Comparison of ENCODE assay signal across 21 cellular contexts in the genomic region with DNA sequence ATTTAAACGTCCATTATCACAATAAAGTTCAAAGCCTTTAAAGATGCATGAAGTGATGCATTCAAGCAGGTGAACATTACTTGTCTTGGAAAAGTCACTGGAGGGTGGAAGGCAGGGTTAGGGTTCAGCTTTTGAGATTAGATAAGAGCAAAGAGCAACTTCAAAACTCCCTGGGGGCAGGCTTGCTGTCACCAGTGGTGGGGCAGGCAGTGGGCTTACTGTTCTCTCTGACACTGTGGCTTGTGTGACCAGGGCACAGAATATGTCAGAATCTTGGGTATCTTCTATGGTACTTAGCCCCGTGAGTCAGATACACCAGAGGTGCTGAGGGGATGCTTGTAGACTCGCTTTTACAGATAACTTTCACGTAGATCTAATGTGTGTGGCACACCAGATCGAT. TPM values are rescaled to one million over a fixed set of nuclear protein-coding genes. Genes with fewer than 3 reads are reported as not detected.
DNase-seq lines count a peak whose midpoint lies in the region; ATAC-seq and TF ChIP-seq lines count a peak whose summit lies in the region.
"Had no signal": no experiment of that assay in that cellular context is flagged by ENCODE, and none has a peak within 500 bp of the region (broad histone marks: within the 10 kb centered on the region; RNA-seq: fewer than 3 reads in every experiment).

No MANE protein-coding gene starts in this region.

- no peak overlapping the region for H3K23ac ChIP-seq in mesendoderm (ENCODE audit: low read length)

- ATAC-seq in activated T-cell treated with anti-CD3 and anti-CD28 coated beads, Interleukin-2, amount 50 U/mL, for 72 hours (replicated peaks in 1 of 2) = peak; percentile 52 to 55
- ATAC-seq in stimulated activated effector memory CD8-positive, alpha-beta T cell treated with anti-CD3 and anti-CD28 coated beads, Interleukin-12 subunit alpha, Interleukin-12 subunit beta, amount 100 ng/mL, for 72 hours = peak; percentile 63
- ATAC-seq in HG02588 (IDR thresholded peaks at IDR 0.05; ENCODE audit: unreplicated experiment) = no peak
- ATAC-seq: HCT116 had no signal

- H4K5ac ChIP-seq in mesendoderm (ENCODE audit: low read length) = no peak overlapping the region

- no peak overlapping the region for H3K4ac ChIP-seq in mesendoderm (ENCODE audit: low read depth, low read length)

- H2BK15ac ChIP-seq in mesendoderm (replicated peaks; ENCODE audit: low read depth) = no peak overlapping the region

- no peak overlapping the region for H3K4me3 ChIP-seq in Caco-2 (ENCODE audit: low read depth, low read length)
- H3K4me3 ChIP-seq in mesendoderm (ENCODE audit: low read length) = no peak overlapping the region
- H3K4me3 ChIP-seq: BLaER1 had no signal

- WGBS in mesendoderm (ENCODE audit: extremely low coverage, insufficient coverage, low lambda C conversion rate) = no CpG with 5 or more reads among the region's 5 CpGs

- peaks cover 28% of the 10 kb centered on the region for H3K4me1 Mint-ChIP-seq in activated T-cell treated with anti-CD3 and anti-CD28 coated beads, Interleukin-2, amount 50 U/mL, for 72 hours (ENCODE audit: low read depth)
- peaks cover 7% of the 10 kb centered on the region for H3K4me1 Mint-ChIP-seq in Caco-2 (ENCODE audit: low read depth, unreplicated experiment)
- H3K4me1 Mint-ChIP-seq in stimulated activated effector memory CD8-positive, alpha-beta T cell treated with anti-CD3 and anti-CD28 coated beads, Interleukin-12 subunit alpha, Interleukin-12 subunit beta, amount 100 ng/mL, for 72 hours = peaks cover 28% of the 10 kb centered on the region

- no peak overlapping the region for H3K4me2 ChIP-seq in mesendoderm (ENCODE audit: low read length)
- H3K4me2 ChIP-seq: BLaER1 had no signal

- CTCF ChIA-PET in Caco-2 (lab: Charles Lee) = interaction anchor here (1.0 to 1.2 kb wide), 2 partner anchors 79 to 81 kb away, joined by 3 to 6 read pairs; no protein-coding TSS in a partner anchor

- H3K36me3 Mint-ChIP-seq in activated T-cell treated with anti-CD3 and anti-CD28 coated beads, Interleukin-2, amount 50 U/mL, for 72 hours (ENCODE audit: insufficient read depth in 2 of 2) = no peaks in the 10 kb centered on the region
- peaks cover 16% of the 10 kb centered on the region for H3K36me3 Mint-ChIP-seq in Caco-2 (ENCODE audit: insufficient read depth, unreplicated experiment)
- H3K36me3 Mint-ChIP-seq in stimulated activated effector memory CD8-positive, alpha-beta T cell treated with anti-CD3 and anti-CD28 coated beads, Interleukin-12 subunit alpha, Interleukin-12 subunit beta, amount 100 ng/mL, for 72 hours = no peaks in the 10 kb centered on the region
- H3K36me3 Mint-ChIP-seq: CD14-positive monocyte had no signal

- no peak overlapping the region for H3K9ac ChIP-seq in mesendoderm (ENCODE audit: low read length)
- H3K9ac ChIP-seq: BLaER1 had no signal

- no peaks in the 10 kb centered on the region for H3K9me3 Mint-ChIP-seq in activated T-cell treated with anti-CD3 and anti-CD28 coated beads, Interleukin-2, amount 50 U/mL, for 72 hours
- H3K9me3 Mint-ChIP-seq in Caco-2 (ENCODE audit: unreplicated experiment) = no peaks in the 10 kb centered on the region
- H3K9me3 Mint-ChIP-seq in stimulated activated effector memory CD8-positive, alpha-beta T cell treated with anti-CD3 and anti-CD28 coated beads, Interleukin-12 subunit alpha, Interleukin-12 subunit beta, amount 100 ng/mL, for 72 hours = no peaks in the 10 kb centered on the region
- H3K9me3 Mint-ChIP-seq: CD14-positive monocyte, HFFc6 had no signal

- intact Hi-C loops in Caco-2 (cut with micrococcal nuclease; ENCODE audit: unreplicated experiment) = loop anchor here (5.0 to 10.0 kb wide), 2 partner anchors 203 to 390 kb away; no protein-coding TSS in a partner anchor

- BruUV-seq in Caco-2 (replicated peaks; lab: Mats Ljungman, UMichigan) = no TSS peak

- H3K27ac ChIP-seq in mesendoderm (ENCODE audit: low read depth, low read length) = no peak overlapping the region
- H3K27ac ChIP-seq: BLaER1 had no signal

- H2BK5ac ChIP-seq in mesendoderm (ENCODE audit: low read length) = no peak overlapping the region

- no peaks in the 10 kb centered on the region for H3K27me3 Mint-ChIP-seq in activated T-cell treated with anti-CD3 and anti-CD28 coated beads, Interleukin-2, amount 50 U/mL, for 72 hours (ENCODE audit: low read depth)
- H3K27me3 Mint-ChIP-seq in Caco-2 (ENCODE audit: insufficient read depth, unreplicated experiment) = no peaks in the 10 kb centered on the region
- H3K27me3 Mint-ChIP-seq: CD4-positive, alpha-beta memory T cell had no signal

- peaks cover 22% of the 10 kb centered on the region for H3K4me1 ChIP-seq in Caco-2
- H3K4me1 ChIP-seq in mesendoderm (ENCODE audit: control insufficient read depth, low read depth, low read length) = no peaks in the 10 kb centered on the region
- H3K4me1 ChIP-seq: BLaER1 had no signal

- H3K56ac ChIP-seq in mesendoderm (ENCODE audit: low read length) = no peak overlapping the region

- peak in 1 of 2 donors; percentile 13 for DNase-seq in activated T-cell treated with anti-CD3 and anti-CD28 coated beads, Interleukin-2, amount 50 U/mL, for 72 hours
- DNase-seq in activated T-cell treated with anti-CD3 and anti-CD28 coated beads, Interleukin-2, amount 50 U/mL, for 1 hour = no peak
- DNase-seq in Caco-2 = peak; percentile 44 to 74
- DNase-seq in islet precursor cell = peak; percentile 74
- DNase-seq in stimulated activated effector memory CD8-positive, alpha-beta T cell treated with anti-CD3 and anti-CD28 coated beads, Interleukin-12 subunit alpha, Interleukin-12 subunit beta, amount 100 ng/mL, for 72 hours (ENCODE audit: low spot score in 2 of 2) = no peak
- no peak for DNase-seq in mesendoderm
- DNase-seq: 8988T; CD4-positive, alpha-beta memory T cell; COR-L47; DMS153; DMS79 treated with DMSO at 0.1 percent for 48 hours; GF-D8; GOT3; H7; HFFc6 had no signal

- H3K27me3 ChIP-seq in Caco-2 (replicated peaks; ENCODE audit: control insufficient read depth, insufficient read depth, low read length) = no peaks in the 10 kb centered on the region
- no peaks in the 10 kb centered on the region for H3K27me3 ChIP-seq in mesendoderm (ENCODE audit: insufficient read depth, low read length, poor library complexity)
- H3K27me3 ChIP-seq: BLaER1 had no signal

- H3K4me3 Mint-ChIP-seq in activated T-cell treated with anti-CD3 and anti-CD28 coated beads, Interleukin-2, amount 50 U/mL, for 72 hours = peak overlapping the region in 1 of 2 donors; percentile 10
- no peak overlapping the region for H3K4me3 Mint-ChIP-seq in Caco-2 (ENCODE audit: unreplicated experiment)
- no peak overlapping the region for H3K4me3 Mint-ChIP-seq in stimulated activated effector memory CD8-positive, alpha-beta T cell treated with anti-CD3 and anti-CD28 coated beads, Interleukin-12 subunit alpha, Interleukin-12 subunit beta, amount 100 ng/mL, for 72 hours
- H3K4me3 Mint-ChIP-seq: CD14-positive monocyte; CD4-positive, alpha-beta memory T cell; HFFc6 had no signal

- no peaks in the 10 kb centered on the region for H3K79me1 ChIP-seq in mesendoderm (ENCODE audit: low read length)

- no peak for TF ChIP-seq CTCF in Caco-2 (IDR thresholded peaks at IDR 0.05; ENCODE audit: insufficient read depth in 1 of 2, low read depth in 1 of 2, low read length in 1 of 2, severe bottlenecking in 1 of 2, unreplicated experiment in 1 of 2)

- H3K36me3 ChIP-seq in Caco-2 (ENCODE audit: control insufficient read depth, insufficient read depth, low read length) (no peaks in the 10 kb centered on the region), mesendoderm (ENCODE audit: control insufficient read depth, insufficient read depth, low read length) (no peaks in the 10 kb centered on the region)
- H3K36me3 ChIP-seq: BLaER1 had no signal

- H3K9me3 ChIP-seq in Caco-2 = no peaks in the 10 kb centered on the region
- H3K9me3 ChIP-seq: BLaER1 had no signal

- H3K18ac ChIP-seq in mesendoderm (ENCODE audit: low read length) = no peak overlapping the region

- no peak overlapping the region for H4K8ac ChIP-seq in mesendoderm (ENCODE audit: low read depth, low read length)

- POLR2A ChIA-PET in Caco-2 (lab: Charles Lee) = no interaction called here

- H2BK120ac ChIP-seq in mesendoderm (ENCODE audit: low read depth, low read length) = no peak overlapping the region

- no peaks in the 10 kb centered on the region for H3K79me2 ChIP-seq in mesendoderm (ENCODE audit: control insufficient read depth, insufficient read depth, low read length)

- peak overlapping the region; percentile 70 for H3K27ac Mint-ChIP-seq in activated T-cell treated with anti-CD3 and anti-CD28 coated beads, Interleukin-2, amount 50 U/mL, for 72 hours
- H3K27ac Mint-ChIP-seq in Caco-2 (ENCODE audit: unreplicated experiment) = no peak overlapping the region
- peak overlapping the region; percentile 2 for H3K27ac Mint-ChIP-seq in stimulated activated effector memory CD8-positive, alpha-beta T cell treated with anti-CD3 and anti-CD28 coated beads, Interleukin-12 subunit alpha, Interleukin-12 subunit beta, amount 100 ng/mL, for 72 hours
- H3K27ac Mint-ChIP-seq: HFFc6 had no signal

- H2AK5ac ChIP-seq in mesendoderm (ENCODE audit: low read length) = no peak overlapping the region

RNA-seq across cellular contexts. Expression of a gene that starts 52.8 kb away (rescaled TPM):
- 100 to 1,000 TPM; 198 to 237 TPM for total RNA-seq in activated T-cell treated with anti-CD3 and anti-CD28 coated beads, Interleukin-2, amount 50 U/mL, for 72 hours
- total RNA-seq in Caco-2 (2022) = 5.1 and 5.2 TPM in 2 replicates
- polyA plus RNA-seq in mesendoderm (2013, experiment 1 of 2) = 11.6 TPM
- polyA plus RNA-seq in mesendoderm (2013, experiment 2 of 2) = 12.1 TPM
- total RNA-seq: HT-29 had no signal

RNA-seq across cellular contexts. Expression of a gene that starts 58.0 kb away (rescaled TPM):
- total RNA-seq in activated T-cell treated with anti-CD3 and anti-CD28 coated beads, Interleukin-2, amount 50 U/mL, for 72 hours = 10 to 100 TPM; 12.6 to 13.5 TPM
- 0.53 and 1.0 TPM in 2 replicates for total RNA-seq in Caco-2 (2022)
- polyA plus RNA-seq in mesendoderm (2013, experiment 1 of 2) = 0.27 TPM
- 0.31 TPM for polyA plus RNA-seq in mesendoderm (2013, experiment 2 of 2)
- total RNA-seq: A673, HT-29 had no signal

Comparison
In these comparisons a context has a peak if more than half of its experiments do, and no peak if none do; other contexts are left out.
1. DNase-seq: peak in Caco-2 (2 of 2) and islet precursor cell (single experiment); none in activated T-cell treated with anti-CD3 and anti-CD28 coated beads, Interleukin-2, amount 50 U/mL, for 1 hour (single experiment), stimulated activated effector memory CD8-positive, alpha-beta T cell treated with anti-CD3 and anti-CD28 coated beads, Interleukin-12 subunit alpha, Interleukin-12 subunit beta, amount 100 ng/mL, for 72 hours (0 of 2) and mesendoderm (single experiment).
2. RNA of a gene that starts 52.8 kb away (total RNA-seq): 198 to 237 TPM in activated T-cell treated with anti-CD3 and anti-CD28 coated beads, Interleukin-2, amount 50 U/mL, for 72 hours; 5.1 to 5.2 TPM in Caco-2; every median in the first group is over 10 times any median in the second.